ENCODE assay signal across 30 cellular contexts in genomic region chr17:8481089-8481488, GRCh38. TPM values are rescaled to one million over a fixed set of nuclear protein-coding genes. Genes with fewer than 3 reads are reported as not detected.
A peak's percentile ranks its signal among the peaks of the same experiment; 100 is the strongest.
DNase-seq lines count a peak whose midpoint lies in the region; ATAC-seq, FAIRE-seq and TF ChIP-seq lines count a peak whose summit lies in the region.
"Had no signal": no experiment of that assay in that cellular context is flagged by ENCODE, and none has a peak within 500 bp of the region (broad histone marks: within the 10 kb centered on the region; RNA-seq: fewer than 3 reads in every experiment).

No MANE protein-coding gene starts in this region.

- CTCF ChIA-PET in HepG2 (lab: Yijun Ruan, JAX; ENCODE audit: low intra/inter-chr PET ratio, low total read pairs): no interaction called here

- H3K27ac ChIP-seq in HepG2 (ENCODE audit: extremely low read length, insufficient read depth, low read length) (no peak overlapping the region), temporal lobe (ENCODE audit: low read depth, low read length) (peak overlapping the region; percentile 8)
- H3K27ac ChIP-seq: 22Rv1, brain microvascular endothelial cell, epithelial cell of prostate, PC-9 had no signal

- POLR2A ChIA-PET in HepG2 (lab: Yijun Ruan, JAX): no interaction called here

- intact Hi-C loops in HepG2 (cut with micrococcal nuclease; ENCODE audit: unreplicated experiment): no loop called here

- no peak overlapping the region for H3K27ac Mint-ChIP-seq in osteocyte (ENCODE audit: unreplicated experiment)
- H3K27ac Mint-ChIP-seq: activated B cell treated with CpG ODN at 0.5 μM for 24 hours; activated naive CD4-positive, alpha-beta T cell treated with anti-CD3 and anti-CD28 coated beads, Interleukin-2, amount 10 ng/mL, durations not matched to agents 7 days and 5 days; naive thymus-derived CD4-positive, alpha-beta T cell; stimulated activated effector memory CD8-positive, alpha-beta T cell treated with anti-CD3 and anti-CD28 coated beads, Interleukin-12 subunit alpha, Interleukin-12 subunit beta, amount 100 ng/mL, for 72 hours; T-helper 1 cell treated with Interleukin-12 subunit alpha and Interleukin-12 subunit beta and Interleukin-4 antibody, amounts not matched to agents 30 μg/mL and 1 μg/mL, for 36 hours had no signal

- H3K9me3 Mint-ChIP-seq in osteocyte (ENCODE audit: unreplicated experiment): peaks cover 12% of the 10 kb centered on the region

- WGBS in HepG2 (ENCODE audit: low lambda C conversion rate): 98% methylated on average over 20 of the region's 22 CpGs

- H3K4me3 Mint-ChIP-seq in osteocyte (ENCODE audit: unreplicated experiment): no peak overlapping the region
- H3K4me3 Mint-ChIP-seq: activated B cell treated with CpG ODN at 0.5 μM for 24 hours; activated naive CD4-positive, alpha-beta T cell treated with anti-CD3 and anti-CD28 coated beads, Interleukin-2, amount 10 ng/mL, durations not matched to agents 7 days and 5 days; naive thymus-derived CD4-positive, alpha-beta T cell; stimulated activated effector memory CD8-positive, alpha-beta T cell treated with anti-CD3 and anti-CD28 coated beads, Interleukin-12 subunit alpha, Interleukin-12 subunit beta, amount 100 ng/mL, for 72 hours; T-helper 1 cell treated with Interleukin-12 subunit alpha and Interleukin-12 subunit beta and Interleukin-4 antibody, amounts not matched to agents 30 μg/mL and 1 μg/mL, for 36 hours had no signal

- in situ Hi-C loops in HepG2 (cut with HindIII; ENCODE audit: extremely low pct_ligation_motif_present, low pct_unique_long_range_greater_than_20kb): no loop called here

- no peaks in the 10 kb centered on the region for H4K20me1 ChIP-seq in HepG2 (ENCODE audit: insufficient read depth, low read length)

- peaks cover 69% of the 10 kb centered on the region for H3K36me3 Mint-ChIP-seq in osteocyte (ENCODE audit: unreplicated experiment)

- BruUV-seq in HepG2 (replicated peaks; lab: Mats Ljungman, UMichigan): no TSS peak

- DNase-seq in NCI-H1417 (lab: John Stamatoyannopoulos, UW): peak in 2 of 3 experiments; percentile 50 to 60
- no peak for DNase-seq in NCI-H1417 treated with DMSO at 0.1 percent for 48 hours (lab: John Stamatoyannopoulos, UW)
- peak; percentile 13 for DNase-seq in NCI-H69 (lab: John Stamatoyannopoulos, UW)
- DNase-seq in HepG2 (ENCODE audit: low spot score): no peak
- no peak for DNase-seq in osteocyte (ENCODE audit: extremely low spot score, unreplicated experiment)
- no peak for DNase-seq in iPS-NIHi7 (ENCODE audit: extremely low spot score)
- no peak for DNase-seq in foreskin melanocyte
- DNase-seq: activated B cell treated with CpG ODN at 0.5 μM for 24 hours; activated CD4-positive, alpha-beta T cell treated with anti-CD3 and anti-CD28 coated beads, Interleukin-2, amount 50 U/mL, for 48 hours; activated naive CD4-positive, alpha-beta T cell treated with anti-CD3 and anti-CD28 coated beads, Interleukin-2, amount 10 ng/mL, durations not matched to agents 7 days and 5 days; brain microvascular endothelial cell; C1 segment of cervical spinal cord; Caco-2; DMS79; GF-D8; IMR-90; kidney; MV-4-11; naive thymus-derived CD4-positive, alpha-beta T cell; NCI-H146; NCI-H524; PC-9; stimulated activated CD4-positive, alpha-beta T cell treated with anti-CD3 and anti-CD28 coated beads, Interleukin-4, amount 100 ng/mL, for 4 hours had no signal

- H3K9me3 ChIP-seq in HepG2 (ENCODE audit: low read length): peaks cover 5% of the 10 kb centered on the region; the same call in 1 of the 2 replicates
- H3K9me3 ChIP-seq: Caco-2 had no signal

- ATAC-seq in HepG2: no peak
- ATAC-seq: naive thymus-derived CD4-positive, alpha-beta T cell; SK-N-SH treated with all-trans-retinoic acid at 6 μM for 48 hours; stimulated activated effector memory CD8-positive, alpha-beta T cell treated with anti-CD3 and anti-CD28 coated beads, Interleukin-12 subunit alpha, Interleukin-12 subunit beta, amount 100 ng/mL, for 72 hours had no signal

- no peaks in the 10 kb centered on the region for H3K27me3 ChIP-seq in HepG2 (ENCODE audit: control insufficient read depth in 1 of 2, insufficient read depth in 2 of 2, low read length in 2 of 2)
- H3K27me3 ChIP-seq: brain microvascular endothelial cell had no signal

- no peak overlapping the region for H3K4me2 ChIP-seq in HepG2 (ENCODE audit: low read depth, low read length)
- H3K4me2 ChIP-seq: PC-9 had no signal

- H3K4me1 Mint-ChIP-seq in osteocyte (ENCODE audit: unreplicated experiment): no peaks in the 10 kb centered on the region
- H3K4me1 Mint-ChIP-seq: activated B cell treated with CpG ODN at 0.5 μM for 24 hours; activated naive CD4-positive, alpha-beta T cell treated with anti-CD3 and anti-CD28 coated beads, Interleukin-2, amount 10 ng/mL, durations not matched to agents 7 days and 5 days; stimulated activated effector memory CD8-positive, alpha-beta T cell treated with anti-CD3 and anti-CD28 coated beads, Interleukin-12 subunit alpha, Interleukin-12 subunit beta, amount 100 ng/mL, for 72 hours had no signal

- H3K4me3 ChIP-seq in HepG2 (replicated peaks in 1 of 3; ENCODE audit: insufficient read depth in 1 of 3, low read depth in 2 of 3, low read length in 3 of 3): no peak overlapping the region
- H3K4me3 ChIP-seq: PC-9 had no signal

- TF ChIP-seq POLR2A in HepG2 (IDR thresholded peaks at IDR 0.05; ENCODE audit: insufficient read depth in 1 of 2, low read depth in 2 of 2, low read length in 2 of 2): peak in 1 of 2 experiments; percentile 34; a peak in 1 of 4 replicates

- no peak for FAIRE-seq in HepG2 (lab: Jason Lieb, UNC)
- FAIRE-seq: kidney, urothelium cell line had no signal

- no peak overlapping the region for H3K9ac ChIP-seq in HepG2 (ENCODE audit: insufficient read depth, low read depth, low read length)

- no peaks in the 10 kb centered on the region for H3K79me2 ChIP-seq in HepG2 (ENCODE audit: insufficient read depth, low read length)

- H3K36me3 ChIP-seq in HepG2 (replicated peaks in 1 of 2; ENCODE audit: control insufficient read depth in 1 of 2, insufficient read depth in 2 of 2, low read length in 2 of 2): peaks cover 36 to 96% of the 10 kb centered on the region in 2 experiments

- TF ChIP-seq CTCF in HepG2 (CRISPR knock-in tag; IDR thresholded peaks at IDR 0.05) (no peak), osteocyte (IDR thresholded peaks at IDR 0.05) (no peak)

- no peak overlapping the region for H2AFZ ChIP-seq in HepG2 (ENCODE audit: low read length)
- H2AFZ ChIP-seq: PC-9 had no signal

- no peaks in the 10 kb centered on the region for H3K27me3 Mint-ChIP-seq in osteocyte (ENCODE audit: unreplicated experiment)
- H3K27me3 Mint-ChIP-seq: activated B cell treated with CpG ODN at 0.5 μM for 24 hours; activated naive CD4-positive, alpha-beta T cell treated with anti-CD3 and anti-CD28 coated beads, Interleukin-2, amount 10 ng/mL, durations not matched to agents 7 days and 5 days; naive thymus-derived CD4-positive, alpha-beta T cell had no signal

- no peak for TF ChIP-seq RAD21 in HepG2 (CRISPR knock-in tag; IDR thresholded peaks at IDR 0.05)

- H3K4me1 ChIP-seq in HepG2 (ENCODE audit: insufficient read depth, low read length): peaks cover 22% of the 10 kb centered on the region
- H3K4me1 ChIP-seq: Caco-2 had no signal

- TF ChIP-seq EP300 in HepG2 (IDR thresholded peaks at IDR 0.05; ENCODE audit: low read depth in 2 of 2, low read length in 2 of 2): no peak
- TF ChIP-seq EP300 in HepG2 (CRISPR knock-in tag; IDR thresholded peaks at IDR 0.05; ENCODE audit: borderline replicate concordance): no peak

TF ChIP-seq in HepG2, 621 proteins besides CTCF, POLR2A, EP300 and RAD21:
- TF ChIP-seq AGO2 (optimal IDR thresholded peaks at IDR 0.05; ENCODE audit: low read depth, low read length) (peak; percentile 52), POLR2AphosphoS2 (IDR thresholded peaks at IDR 0.05; ENCODE audit: low read depth, low read length) (no peak)

RNA-seq across cellular contexts. Expression of gene NDEL1, which starts 45.4 kb away (rescaled TPM):
- total RNA-seq in HepG2 (2016; rRNA removed; fragmentation: Illumina TruSeq; extraction: Trizol) (47.8 and 59.8 TPM in 2 replicates), temporal lobe (36.1 TPM), osteocyte (68.2 and 74.2 TPM in 2 replicates)
- total RNA-seq in HepG2 (2016; cell fraction: cytosol; rRNA removed; fragmentation: Illumina TruSeq; extraction: Trizol; ENCODE audit: low read depth): 23.8 and 26.3 TPM in 2 replicates
- 40.4 and 58.0 TPM in 2 replicates for total RNA-seq in HepG2 (2016; cell fraction: insoluble cytoplasmic fraction; rRNA removed; fragmentation: Illumina TruSeq; extraction: Trizol)
- 38.8 and 39.0 TPM in 2 replicates for total RNA-seq in HepG2 (2016; cell fraction: membrane; rRNA removed; fragmentation: Illumina TruSeq; extraction: Trizol)
- total RNA-seq in HepG2 (2016; cell fraction: nucleus; rRNA removed; fragmentation: Illumina TruSeq; extraction: Trizol): 76.2 and 88.4 TPM in 2 replicates
- 119 and 153 TPM in 2 replicates for polyA plus RNA-seq in HepG2 (2011; rRNA removed)
- 90.0 and 106 TPM in 2 replicates for polyA plus RNA-seq in HepG2 (2011; cell fraction: cytosol; rRNA removed)
- polyA plus RNA-seq in HepG2 (2011; cell fraction: nucleus; rRNA removed): 348 and 472 TPM in 2 replicates
- 71.7 and 87.0 TPM in 2 replicates for polyA plus RNA-seq in HepG2 (2012)
- polyA plus RNA-seq in HepG2 (2016; cell fraction: cytosol; fragmentation: Illumina TruSeq; extraction: Trizol; ENCODE audit: low read depth): 9.5 and 11.4 TPM in 2 replicates
- polyA plus RNA-seq in HepG2 (2016; cell fraction: insoluble cytoplasmic fraction; fragmentation: Illumina TruSeq; extraction: Trizol; ENCODE audit: low read depth): 50.5 and 54.1 TPM in 2 replicates
- 25.5 and 26.4 TPM in 2 replicates for polyA plus RNA-seq in HepG2 (2016; cell fraction: membrane; fragmentation: Illumina TruSeq; extraction: Trizol; ENCODE audit: low read depth)
- 93.0 and 99.2 TPM in 2 replicates for polyA plus RNA-seq in HepG2 (2016; cell fraction: nucleus; fragmentation: Illumina TruSeq; extraction: Trizol; ENCODE audit: insufficient read depth, low read depth)
- 50.7 and 124 TPM in 2 replicates for polyA minus RNA-seq in HepG2 (2011; rRNA and poly(A)+ RNA removed; ENCODE audit: low replicate concordance)
- polyA minus RNA-seq in HepG2 (2011; cell fraction: cytosol; rRNA and poly(A)+ RNA removed): 38.6 and 48.1 TPM in 2 replicates
- polyA minus RNA-seq in HepG2 (2011; cell fraction: nucleus; rRNA and poly(A)+ RNA removed): 217 and 240 TPM in 2 replicates

Comparison
In these comparisons a context has a peak if more than half of its experiments do, and no peak if none do; other contexts are left out.
1. DNase-seq: peak in NCI-H1417 (2 of 3) and NCI-H69 (single experiment); none in NCI-H1417 treated with DMSO at 0.1 percent for 48 hours (single experiment), HepG2 (single experiment), osteocyte (single experiment), iPS-NIHi7 (single experiment) and foreskin melanocyte (single experiment).